Comparison of ENCODE assay signal across 8 cellular contexts in the genomic region with DNA sequence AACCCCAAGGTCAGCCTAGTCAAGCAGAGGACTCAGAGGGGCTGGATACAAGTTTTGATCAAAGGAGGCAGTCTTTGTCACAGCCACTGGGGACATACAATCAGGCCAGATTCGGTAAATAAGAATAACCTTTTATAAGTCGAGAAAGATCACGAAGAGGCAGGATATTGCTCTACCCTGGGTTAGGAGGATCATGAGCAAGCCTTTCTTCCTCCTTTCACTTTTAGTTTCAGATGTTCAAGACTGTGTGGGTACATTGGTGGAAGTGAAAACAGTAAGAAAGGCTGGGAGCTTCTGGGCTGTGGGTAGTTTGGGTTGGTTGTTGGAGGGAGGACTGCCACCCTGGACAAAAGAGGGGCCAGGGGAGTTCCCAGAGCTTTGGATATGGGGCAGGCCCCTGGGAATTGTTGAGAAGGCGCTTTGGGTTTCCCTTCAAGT.
A peak's percentile ranks its signal among the peaks of the same experiment; 100 is the strongest.
DNase-seq lines count a peak whose midpoint lies in the region; ATAC-seq, FAIRE-seq and TF ChIP-seq lines count a peak whose summit lies in the region.

No MANE protein-coding gene starts in this region.

- H3K36me3 ChIP-seq in lower lobe of right lung (no peaks in the 10 kb centered on the region), tibial nerve (no peaks in the 10 kb centered on the region)

- ATAC-seq in GM18867 (IDR thresholded peaks at IDR 0.05; ENCODE audit: unreplicated experiment), result peak; percentile 99
- peak; percentile 99 for ATAC-seq in HG02870 (IDR thresholded peaks at IDR 0.05; ENCODE audit: unreplicated experiment)
- ATAC-seq in lower lobe of right lung, result peak; percentile 71 to 81

- FAIRE-seq in RCC 7860 (lab: Jason Lieb, UNC), result no peak

- no peak overlapping the region for H3K27ac ChIP-seq in lower lobe of right lung
- H3K27ac ChIP-seq in tibial nerve, result no peak overlapping the region

- intact Hi-C loops in lower lobe of right lung (cut with DNase I), result no loop called here

- H3K4me3 ChIP-seq in lower lobe of right lung (no peak overlapping the region), tibial nerve (no peak overlapping the region)

- H3K9me3 ChIP-seq in lower lobe of right lung (no peaks in the 10 kb centered on the region), tibial nerve (no peaks in the 10 kb centered on the region)

- DNase-seq in RPMI8226 (peak; percentile 43), lower lobe of right lung (no peak), DMS114 treated with DMSO at 0.1 percent for 48 hours (lab: John Stamatoyannopoulos, UW; ENCODE audit: unreplicated experiment) (no peak), NCI-H446 (lab: John Stamatoyannopoulos, UW) (no peak), RCC 7860 (ENCODE audit: low spot score) (no peak), tibial nerve (ENCODE audit: low spot score in 2 of 2) (no peak)

- H3K4me1 ChIP-seq in lower lobe of right lung, result no peaks in the 10 kb centered on the region
- H3K4me1 ChIP-seq in tibial nerve, result no peaks in the 10 kb centered on the region

- 60 to 67% methylated on average over 4 of the region's 4 CpGs for WGBS in tibial nerve, 2 donors

- no peak for TF ChIP-seq CTCF in lower lobe of right lung (IDR thresholded peaks at IDR 0.05)
- no peak for TF ChIP-seq CTCF in tibial nerve (IDR thresholded peaks at IDR 0.05)

- TF ChIP-seq POLR2A in tibial nerve (IDR thresholded peaks at IDR 0.05), result no peak

- H3K27me3 ChIP-seq in lower lobe of right lung (ENCODE audit: low read depth) (no peaks in the 10 kb centered on the region), tibial nerve (no peaks in the 10 kb centered on the region)

- TF ChIP-seq EP300 in tibial nerve (IDR thresholded peaks at IDR 0.05), result no peak
